In genomic region chr2:70087703-70088507, GRCh38 we compare ENCODE assay signal across 8 cellular contexts. TPM values are rescaled to one million over a fixed set of nuclear protein-coding genes. Genes with fewer than 3 reads are reported as not detected.
DNase-seq lines count a peak whose midpoint lies in the region; ATAC-seq, FAIRE-seq and TF ChIP-seq lines count a peak whose summit lies in the region.

No MANE protein-coding gene starts in this region.

- in situ Hi-C loops in GM13977 (cut with MboI; ENCODE audit: low pct_unique_long_range_greater_than_20kb, low sequenced_read_pairs, unreplicated experiment): loop anchor here (10.0 kb wide), 1 partner anchor 47 kb away; no protein-coding TSS in a partner anchor

- no peak for TF ChIP-seq CTCF in AG04449 (IDR thresholded peaks at IDR 0.05; ENCODE audit: insufficient read depth, low read length, missing control alignments)
- TF ChIP-seq CTCF in GM13977 (IDR thresholded peaks at IDR 0.05; ENCODE audit: extremely low read depth, insufficient read depth, missing control alignments): peak; percentile 7

- FAIRE-seq in RCC 7860 (lab: Jason Lieb, UNC): no peak

- H3K27ac Mint-ChIP-seq in activated naive CD8-positive, alpha-beta T cell treated with anti-CD3 and anti-CD28 coated beads, Interleukin-2, amount 50 U/mL, for 24 hours: peak overlapping the region; percentile 100

- H3K36me3 Mint-ChIP-seq in activated naive CD8-positive, alpha-beta T cell treated with anti-CD3 and anti-CD28 coated beads, Interleukin-2, amount 50 U/mL, for 24 hours (ENCODE audit: low read depth): peaks cover 55% of the 10 kb centered on the region

- peaks cover 4% of the 10 kb centered on the region for H3K27me3 Mint-ChIP-seq in activated naive CD8-positive, alpha-beta T cell treated with anti-CD3 and anti-CD28 coated beads, Interleukin-2, amount 50 U/mL, for 24 hours

- peak overlapping the region; percentile 99 for H3K4me3 Mint-ChIP-seq in activated naive CD8-positive, alpha-beta T cell treated with anti-CD3 and anti-CD28 coated beads, Interleukin-2, amount 50 U/mL, for 24 hours

- CTCF ChIA-PET in AG04449 (lab: Yijun Ruan, JAX): interaction anchor here (0.6 to 6.9 kb wide), 9 partner anchors 15 to 215 kb away, joined by 3 to 50 read pairs (median 4); partner anchors contain the start of genes FAM136A and MXD1

- ATAC-seq in activated naive CD8-positive, alpha-beta T cell treated with anti-CD3 and anti-CD28 coated beads, Interleukin-2, amount 50 U/mL, for 24 hours: peak; percentile 2
- ATAC-seq in left cardiac atrium (peak; percentile 12 to 23), GM21619 (IDR thresholded peaks at IDR 0.05; ENCODE audit: unreplicated experiment) (no peak), GM21526 (IDR thresholded peaks at IDR 0.05; ENCODE audit: low FRiP score, unreplicated experiment) (no peak)

- POLR2A ChIA-PET in AG04449 (lab: Yijun Ruan, JAX): interaction anchor here (0.6 to 1.8 kb wide), 11 partner anchors 16 to 185 kb away, joined by 3 to 14 read pairs (median 4); partner anchors contain the start of genes C2orf42, MXD1 and PCYOX1

- H3K9me3 Mint-ChIP-seq in activated naive CD8-positive, alpha-beta T cell treated with anti-CD3 and anti-CD28 coated beads, Interleukin-2, amount 50 U/mL, for 24 hours: no peaks in the 10 kb centered on the region

- DNase-seq in AG04449 (ENCODE audit: low read depth, low spot score): no peak
- DNase-seq in GM13977 (ENCODE audit: low spot score): peak; percentile 38
- peak; percentile 45 for DNase-seq in RCC 7860 (ENCODE audit: low spot score)
- peak; percentile 60 for DNase-seq in activated naive CD8-positive, alpha-beta T cell treated with anti-CD3 and anti-CD28 coated beads, Interleukin-2, amount 50 U/mL, for 24 hours
- DNase-seq in left cardiac atrium: peak; percentile 50
- DNase-seq in posterior vena cava (ENCODE audit: low spot score): peak; percentile 88

- peak overlapping the region; percentile 83 for H3K4me3 ChIP-seq in AG04449 (ENCODE audit: low read depth, low read length)

- peaks cover 62% of the 10 kb centered on the region for H3K4me1 Mint-ChIP-seq in activated naive CD8-positive, alpha-beta T cell treated with anti-CD3 and anti-CD28 coated beads, Interleukin-2, amount 50 U/mL, for 24 hours

- intact Hi-C loops in left cardiac atrium (cut with DNase I) (loop anchor here in 1 of 2 donors (2.0 to 5.0 kb wide), 2 partner anchors 34 to 55 kb away; no protein-coding TSS in a partner anchor), posterior vena cava (cut with DNase I) (loop anchor here (5.0 to 10.0 kb wide), 3 partner anchors 34 to 173 kb away; partner anchors contain the start of gene MXD1 (in 1 of the 2))

RNA-seq across cellular contexts. Expression of gene PCBP1, which starts 0.6 kb away (rescaled TPM):
- total RNA-seq in left cardiac atrium (100 to 1,000 TPM; 230 to 248 TPM), posterior vena cava (100 to 1,000 TPM; 238 to 269 TPM)

Comparison
In these comparisons a context has a peak if more than half of its experiments do, and no peak if none do; other contexts are left out.
1. ATAC-seq: peak in activated naive CD8-positive, alpha-beta T cell treated with anti-CD3 and anti-CD28 coated beads, Interleukin-2, amount 50 U/mL, for 24 hours (single experiment) and left cardiac atrium (2 of 2); none in GM21619 (single experiment) and GM21526 (single experiment).